Comparison of ENCODE assay signal across 1 cellular context in genomic region chr19:41064974-41065569, GRCh38.
TF ChIP-seq lines count a peak whose summit lies in the region.

No MANE protein-coding gene starts in this region.

TF ChIP-seq in HCT116, 20 proteins besides CTCF, POLR2A, EP300 and RAD21 (continued from another document):
- TF ChIP-seq, protein P1, sequence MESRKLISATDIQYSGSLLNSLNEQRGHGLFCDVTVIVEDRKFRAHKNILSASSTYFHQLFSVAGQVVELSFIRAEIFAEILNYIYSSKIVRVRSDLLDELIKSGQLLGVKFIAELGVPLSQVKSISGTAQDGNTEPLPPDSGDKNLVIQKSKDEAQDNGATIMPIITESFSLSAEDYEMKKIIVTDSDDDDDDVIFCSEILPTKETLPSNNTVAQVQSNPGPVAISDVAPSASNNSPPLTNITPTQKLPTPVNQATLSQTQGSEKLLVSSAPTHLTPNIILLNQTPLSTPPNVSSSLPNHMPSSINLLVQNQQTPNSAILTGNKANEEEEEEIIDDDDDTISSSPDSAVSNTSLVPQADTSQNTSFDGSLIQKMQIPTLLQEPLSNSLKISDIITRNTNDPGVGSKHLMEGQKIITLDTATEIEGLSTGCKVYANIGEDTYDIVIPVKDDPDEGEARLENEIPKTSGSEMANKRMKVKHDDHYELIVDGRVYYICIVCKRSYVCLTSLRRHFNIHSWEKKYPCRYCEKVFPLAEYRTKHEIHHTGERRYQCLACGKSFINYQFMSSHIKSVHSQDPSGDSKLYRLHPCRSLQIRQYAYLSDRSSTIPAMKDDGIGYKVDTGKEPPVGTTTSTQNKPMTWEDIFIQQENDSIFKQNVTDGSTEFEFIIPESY (IDR thresholded peaks at IDR 0.05; ENCODE audit: extremely low read depth, insufficient replicate concordance, low read length) = no peak
- no peak for TF ChIP-seq EGR1 (IDR thresholded peaks at IDR 0.05; ENCODE audit: low read depth)
